1 cellular context compared by ENCODE assay signal in the genomic region with DNA sequence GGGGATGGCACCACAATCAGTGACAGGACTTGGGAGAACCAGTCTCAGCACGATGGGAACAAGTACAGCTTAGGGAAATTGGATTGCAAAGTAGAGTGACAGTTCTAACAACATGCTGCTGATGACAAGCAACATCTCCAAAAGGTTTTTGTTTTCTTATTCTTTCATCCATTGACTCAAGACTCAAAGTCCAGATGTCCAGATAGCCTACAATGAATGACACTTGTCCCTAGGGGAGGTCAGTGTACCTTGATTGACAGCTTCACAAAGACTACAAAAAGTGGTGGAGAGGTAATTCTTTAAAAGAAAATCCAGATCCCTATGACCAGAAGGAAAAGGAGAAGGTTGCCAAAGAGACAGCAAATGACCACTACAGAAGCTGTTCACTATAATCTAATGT.
TF ChIP-seq lines count a peak whose summit lies in the region.

No MANE protein-coding gene starts in this region.

TF ChIP-seq in HepG2, 621 proteins besides CTCF, POLR2A, EP300 and RAD21 (continued from another document):
- TF ChIP-seq, protein P1, sequence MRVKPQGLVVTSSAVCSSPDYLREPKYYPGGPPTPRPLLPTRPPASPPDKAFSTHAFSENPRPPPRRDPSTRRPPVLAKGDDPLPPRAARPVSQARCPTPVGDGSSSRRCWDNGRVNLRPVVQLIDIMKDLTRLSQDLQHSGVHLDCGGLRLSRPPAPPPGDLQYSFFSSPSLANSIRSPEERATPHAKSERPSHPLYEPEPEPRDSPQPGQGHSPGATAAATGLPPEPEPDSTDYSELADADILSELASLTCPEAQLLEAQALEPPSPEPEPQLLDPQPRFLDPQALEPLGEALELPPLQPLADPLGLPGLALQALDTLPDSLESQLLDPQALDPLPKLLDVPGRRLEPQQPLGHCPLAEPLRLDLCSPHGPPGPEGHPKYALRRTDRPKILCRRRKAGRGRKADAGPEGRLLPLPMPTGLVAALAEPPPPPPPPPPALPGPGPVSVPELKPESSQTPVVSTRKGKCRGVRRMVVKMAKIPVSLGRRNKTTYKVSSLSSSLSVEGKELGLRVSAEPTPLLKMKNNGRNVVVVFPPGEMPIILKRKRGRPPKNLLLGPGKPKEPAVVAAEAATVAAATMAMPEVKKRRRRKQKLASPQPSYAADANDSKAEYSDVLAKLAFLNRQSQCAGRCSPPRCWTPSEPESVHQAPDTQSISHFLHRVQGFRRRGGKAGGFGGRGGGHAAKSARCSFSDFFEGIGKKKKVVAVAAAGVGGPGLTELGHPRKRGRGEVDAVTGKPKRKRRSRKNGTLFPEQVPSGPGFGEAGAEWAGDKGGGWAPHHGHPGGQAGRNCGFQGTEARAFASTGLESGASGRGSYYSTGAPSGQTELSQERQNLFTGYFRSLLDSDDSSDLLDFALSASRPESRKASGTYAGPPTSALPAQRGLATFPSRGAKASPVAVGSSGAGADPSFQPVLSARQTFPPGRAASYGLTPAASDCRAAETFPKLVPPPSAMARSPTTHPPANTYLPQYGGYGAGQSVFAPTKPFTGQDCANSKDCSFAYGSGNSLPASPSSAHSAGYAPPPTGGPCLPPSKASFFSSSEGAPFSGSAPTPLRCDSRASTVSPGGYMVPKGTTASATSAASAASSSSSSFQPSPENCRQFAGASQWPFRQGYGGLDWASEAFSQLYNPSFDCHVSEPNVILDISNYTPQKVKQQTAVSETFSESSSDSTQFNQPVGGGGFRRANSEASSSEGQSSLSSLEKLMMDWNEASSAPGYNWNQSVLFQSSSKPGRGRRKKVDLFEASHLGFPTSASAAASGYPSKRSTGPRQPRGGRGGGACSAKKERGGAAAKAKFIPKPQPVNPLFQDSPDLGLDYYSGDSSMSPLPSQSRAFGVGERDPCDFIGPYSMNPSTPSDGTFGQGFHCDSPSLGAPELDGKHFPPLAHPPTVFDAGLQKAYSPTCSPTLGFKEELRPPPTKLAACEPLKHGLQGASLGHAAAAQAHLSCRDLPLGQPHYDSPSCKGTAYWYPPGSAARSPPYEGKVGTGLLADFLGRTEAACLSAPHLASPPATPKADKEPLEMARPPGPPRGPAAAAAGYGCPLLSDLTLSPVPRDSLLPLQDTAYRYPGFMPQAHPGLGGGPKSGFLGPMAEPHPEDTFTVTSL (CRISPR knock-in tag; IDR thresholded peaks at IDR 0.05; ENCODE audit: borderline replicate concordance): peak; percentile 82; the same call in 1 of the 2 replicates
- no peak for TF ChIP-seq TBX2 (CRISPR knock-in tag; IDR thresholded peaks at IDR 0.05; ENCODE audit: borderline replicate concordance)
- TF ChIP-seq, protein P2, sequence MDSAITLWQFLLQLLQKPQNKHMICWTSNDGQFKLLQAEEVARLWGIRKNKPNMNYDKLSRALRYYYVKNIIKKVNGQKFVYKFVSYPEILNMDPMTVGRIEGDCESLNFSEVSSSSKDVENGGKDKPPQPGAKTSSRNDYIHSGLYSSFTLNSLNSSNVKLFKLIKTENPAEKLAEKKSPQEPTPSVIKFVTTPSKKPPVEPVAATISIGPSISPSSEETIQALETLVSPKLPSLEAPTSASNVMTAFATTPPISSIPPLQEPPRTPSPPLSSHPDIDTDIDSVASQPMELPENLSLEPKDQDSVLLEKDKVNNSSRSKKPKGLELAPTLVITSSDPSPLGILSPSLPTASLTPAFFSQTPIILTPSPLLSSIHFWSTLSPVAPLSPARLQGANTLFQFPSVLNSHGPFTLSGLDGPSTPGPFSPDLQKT (CRISPR knock-in tag; IDR thresholded peaks at IDR 0.05; ENCODE audit: borderline replicate concordance): no peak
